1 cellular context compared by ENCODE assay signal in genomic region chr6:56771929-56772607, GRCh38.
TF ChIP-seq lines count a peak whose summit lies in the region.

No MANE protein-coding gene starts in this region.

TF ChIP-seq in IMR-90, 13 proteins besides CTCF, POLR2A, EP300 and RAD21:
- no peak for TF ChIP-seq USF2 (IDR thresholded peaks at IDR 0.05; ENCODE audit: low read depth, low read length)
- TF ChIP-seq MAFK (IDR thresholded peaks at IDR 0.05; ENCODE audit: low read depth, low read length), result peak; percentile 25; the same call in 1 of the 2 replicates
- no peak for TF ChIP-seq MXI1 (IDR thresholded peaks at IDR 0.05; ENCODE audit: borderline replicate concordance, low read depth, low read length)
- TF ChIP-seq CHD1 (IDR thresholded peaks at IDR 0.05; ENCODE audit: low read depth, low read length), result no peak
- no peak for TF ChIP-seq RFX5 (IDR thresholded peaks at IDR 0.05; ENCODE audit: low read depth, low read length)
- no peak for TF ChIP-seq ELK1 (IDR thresholded peaks at IDR 0.05; ENCODE audit: borderline replicate concordance, low read depth, low read length)
- TF ChIP-seq CEBPB (IDR thresholded peaks at IDR 0.05; ENCODE audit: low read depth, low read length), result no peak
- TF ChIP-seq SMC3 (IDR thresholded peaks at IDR 0.05; ENCODE audit: low read depth, low read length), result no peak
